In genomic region chr3:69012836-69013255, GRCh38 we compare ENCODE assay signal across 8 cellular contexts. TPM values are rescaled to one million over a fixed set of nuclear protein-coding genes. Genes with fewer than 3 reads are reported as not detected.
DNase-seq lines count a peak whose midpoint lies in the region; ATAC-seq and TF ChIP-seq lines count a peak whose summit lies in the region.

No MANE protein-coding gene starts in this region.

- WGBS in esophagus muscularis mucosa, result 4% methylated on average over 12 of the region's 37 CpGs

- H3K9ac ChIP-seq in BLaER1 treated with 17β-estradiol and CSF1 and Interleukin-3, amounts not matched to agents 10 nM and 100 nM, result peak overlapping the region; percentile 86 to 95 (median 93)

- intact Hi-C loops in esophagus muscularis mucosa (cut with DNase I), result loop anchor here (5.0 kb wide), 1 partner anchor 39 kb away; the partner anchor contains the start of gene TMF1

- peak; percentile 57 for ATAC-seq in GM18909 (IDR thresholded peaks at IDR 0.05; ENCODE audit: poor library complexity, unreplicated experiment)
- ATAC-seq in HG03175 (IDR thresholded peaks at IDR 0.05; ENCODE audit: unreplicated experiment), result peak; percentile 49

- TF ChIP-seq EP300 in esophagus muscularis mucosa (IDR thresholded peaks at IDR 0.05), result no peak

- peaks cover 21 to 27% (median 24%) of the 10 kb centered on the region in 10 experiments for H3K4me1 ChIP-seq in BLaER1 treated with 17β-estradiol and CSF1 and Interleukin-3, amounts not matched to agents 10 nM and 100 nM
- H3K4me1 ChIP-seq in esophagus muscularis mucosa (peaks cover 31 to 70% (median 61%) of the 10 kb centered on the region in 4 donors), muscle layer of duodenum (ENCODE audit: control insufficient read depth in 1 of 2, insufficient read depth in 2 of 2, low read length in 2 of 2) (peaks cover 4 to 5% of the 10 kb centered on the region in 2 donors)

- H3K36me3 ChIP-seq in BLaER1 treated with 17β-estradiol and CSF1 and Interleukin-3, amounts not matched to agents 10 nM and 100 nM, result peaks cover 16 to 55% (median 39%) of the 10 kb centered on the region in 11 experiments
- H3K36me3 ChIP-seq in esophagus muscularis mucosa (peaks cover 0 to 21% (median 10%) of the 10 kb centered on the region in 4 donors), muscle layer of duodenum (ENCODE audit: control insufficient read depth in 1 of 2, insufficient read depth in 2 of 2, low read length in 2 of 2) (peaks cover 10 to 23% of the 10 kb centered on the region in 2 donors)

- TF ChIP-seq POLR2A in esophagus muscularis mucosa (IDR thresholded peaks at IDR 0.05; ENCODE audit: low read depth), result peak; percentile 17

- peak overlapping the region; percentile 68 to 93 (median 85) for H3K4me2 ChIP-seq in BLaER1 treated with 17β-estradiol and CSF1 and Interleukin-3, amounts not matched to agents 10 nM and 100 nM

- TF ChIP-seq CTCF in esophagus muscularis mucosa (IDR thresholded peaks at IDR 0.05), result peak in 1 of 3 experiments; percentile 32

- H3K4me3 ChIP-seq in BLaER1 treated with 17β-estradiol and CSF1 and Interleukin-3, amounts not matched to agents 10 nM and 100 nM, result peak overlapping the region; percentile 73 to 94 (median 84)
- H3K4me3 ChIP-seq in esophagus muscularis mucosa (peak overlapping the region; percentile 84 to 87 (median 86)), muscle layer of duodenum (ENCODE audit: low read depth in 1 of 2, low read length in 2 of 2) (peak overlapping the region; percentile 66 to 72)

- DNase-seq in UCSD-AML1 (lab: John Stamatoyannopoulos, UW; ENCODE audit: unreplicated experiment), result peak; percentile 60
- no peak for DNase-seq in esophagus muscularis mucosa (ENCODE audit: extremely low spot score)
- no peak for DNase-seq in GM03348 (ENCODE audit: low spot score)
- DNase-seq in T1000 (lab: John Stamatoyannopoulos, UW), result no peak

- H3K27ac ChIP-seq in BLaER1 treated with 17β-estradiol and CSF1 and Interleukin-3, amounts not matched to agents 10 nM and 100 nM, result peak overlapping the region; percentile 84 to 95 (median 90)
- peak overlapping the region; percentile 98 to 99 (median 98) for H3K27ac ChIP-seq in esophagus muscularis mucosa (replicated peaks in 1 of 4)
- H3K27ac ChIP-seq in muscle layer of duodenum (ENCODE audit: low read length), result peak overlapping the region; percentile 71

- no peaks in the 10 kb centered on the region for H3K27me3 ChIP-seq in BLaER1 treated with 17β-estradiol and CSF1 and Interleukin-3, amounts not matched to agents 10 nM and 100 nM
- H3K27me3 ChIP-seq in esophagus muscularis mucosa (no peaks in the 10 kb centered on the region), muscle layer of duodenum (ENCODE audit: low read depth, low read length) (no peaks in the 10 kb centered on the region)

- H4K20me1 ChIP-seq in BLaER1 treated with 17β-estradiol and CSF1 and Interleukin-3, amounts not matched to agents 10 nM and 100 nM, result no peaks in the 10 kb centered on the region

- no peaks in the 10 kb centered on the region for H3K9me3 ChIP-seq in BLaER1 treated with 17β-estradiol and CSF1 and Interleukin-3, amounts not matched to agents 10 nM and 100 nM (replicated peaks in 1 of 11)
- H3K9me3 ChIP-seq in esophagus muscularis mucosa (no peaks in the 10 kb centered on the region), muscle layer of duodenum (ENCODE audit: control insufficient read depth in 1 of 2, low read length in 2 of 2) (no peaks in the 10 kb centered on the region)

RNA-seq across cellular contexts. Expression of gene EOGT, which starts 0.6 kb away (rescaled TPM):
- 100 to 1,000 TPM in 3 of 4 donors, 10 to 100 TPM in 1; 96.5 to 129 (median 111) TPM for total RNA-seq in esophagus muscularis mucosa

RNA-seq across cellular contexts. Expression of gene TMF1, which starts 39.3 kb away (rescaled TPM):
- total RNA-seq in esophagus muscularis mucosa, result 10 to 100 TPM; 23.0 to 35.8 (median 33.9) TPM
